8 cellular contexts compared by ENCODE assay signal in genomic region chr21:43703068-43703880, GRCh38. TPM values are rescaled to one million over a fixed set of nuclear protein-coding genes. Genes with fewer than 3 reads are reported as not detected.
DNase-seq lines count a peak whose midpoint lies in the region; ATAC-seq and TF ChIP-seq lines count a peak whose summit lies in the region.

No MANE protein-coding gene starts in this region.

- intact Hi-C loops in activated T-helper 2 cell treated with anti-CD3 and anti-CD28 coated beads, Interferon-gamma antibody, Interleukin-2, Interleukin-4, amounts not matched to agents 10 μg/mL and 5 μg/mL and 100 μg/mL, durations not matched to agents 14 hours and 24 hours and 36 hours (cut with micrococcal nuclease): no loop called here
- intact Hi-C loops in right cardiac atrium (cut with DNase I): no loop called here
- intact Hi-C loops in mammary epithelial cell (cut with micrococcal nuclease): no loop called here

- H3K4me3 Mint-ChIP-seq in activated T-helper 2 cell treated with anti-CD3 and anti-CD28 coated beads, Interferon-gamma antibody, Interleukin-2, Interleukin-4, amounts not matched to agents 10 μg/mL and 5 μg/mL and 100 μg/mL, durations not matched to agents 14 hours and 24 hours and 36 hours (ENCODE audit: low read depth): peak overlapping the region; percentile 35

- H3K9me3 Mint-ChIP-seq in activated T-helper 2 cell treated with anti-CD3 and anti-CD28 coated beads, Interferon-gamma antibody, Interleukin-2, Interleukin-4, amounts not matched to agents 10 μg/mL and 5 μg/mL and 100 μg/mL, durations not matched to agents 14 hours and 24 hours and 36 hours: no peaks in the 10 kb centered on the region

- peak; percentile 62 to 68 for ATAC-seq in right cardiac atrium
- ATAC-seq in GM21447 (IDR thresholded peaks at IDR 0.05; ENCODE audit: unreplicated experiment): no peak

- H3K4me1 Mint-ChIP-seq in activated T-helper 2 cell treated with anti-CD3 and anti-CD28 coated beads, Interferon-gamma antibody, Interleukin-2, Interleukin-4, amounts not matched to agents 10 μg/mL and 5 μg/mL and 100 μg/mL, durations not matched to agents 14 hours and 24 hours and 36 hours (ENCODE audit: low read depth): peaks cover 12% of the 10 kb centered on the region

- no peaks in the 10 kb centered on the region for H4K20me1 ChIP-seq in mammary epithelial cell (ENCODE audit: insufficient read depth, low read length)

- H3K27me3 ChIP-seq in HL-60 (ENCODE audit: insufficient read depth, poor library complexity, severe bottlenecking) (no peaks in the 10 kb centered on the region), right cardiac atrium (ENCODE audit: control insufficient read depth, insufficient read depth) (no peaks in the 10 kb centered on the region), mammary epithelial cell (ENCODE audit: insufficient read depth, low read length) (no peaks in the 10 kb centered on the region)

- peaks cover 4% of the 10 kb centered on the region for H3K36me3 Mint-ChIP-seq in activated T-helper 2 cell treated with anti-CD3 and anti-CD28 coated beads, Interferon-gamma antibody, Interleukin-2, Interleukin-4, amounts not matched to agents 10 μg/mL and 5 μg/mL and 100 μg/mL, durations not matched to agents 14 hours and 24 hours and 36 hours (ENCODE audit: low read depth)

- dilution Hi-C loops in mammary epithelial cell (cut with HindIII; ENCODE audit: low sequenced_read_pairs): no loop called here

- TF ChIP-seq CTCF in HL-60 (IDR thresholded peaks at IDR 0.05; ENCODE audit: insufficient read depth, low read length) (no peak), GM13977 (IDR thresholded peaks at IDR 0.05; ENCODE audit: extremely low read depth, insufficient read depth, missing control alignments) (no peak), mammary epithelial cell (conservative IDR thresholded peaks at IDR 0.05 in 1 of 2, IDR thresholded peaks at IDR 0.05 in 1 of 2; ENCODE audit: extremely low read depth in 1 of 2, insufficient read depth in 1 of 2, low read depth in 1 of 2, low read length in 2 of 2) (no peak)

- BruUV-seq in mammary epithelial cell (replicated peaks; lab: Mats Ljungman, UMichigan): no TSS peak

- H3K4me2 ChIP-seq in mammary epithelial cell (ENCODE audit: insufficient read depth, low read depth, low read length): no peak overlapping the region

- H3K36me3 ChIP-seq in mammary epithelial cell (ENCODE audit: insufficient read depth, low read length): no peaks in the 10 kb centered on the region

- no peaks in the 10 kb centered on the region for H3K79me2 ChIP-seq in mammary epithelial cell (ENCODE audit: insufficient read depth, low read length)

- H3K9me3 ChIP-seq in right cardiac atrium (ENCODE audit: control insufficient read depth, low read length) (no peaks in the 10 kb centered on the region), mammary epithelial cell (replicated peaks; ENCODE audit: insufficient read depth, low read length) (no peaks in the 10 kb centered on the region)

- H3K27ac ChIP-seq in HL-60 (replicated peaks) (peak overlapping the region; percentile 12; the same call in 1 of the 2 replicates), right cardiac atrium (ENCODE audit: low read length) (peak overlapping the region; percentile 55), mammary epithelial cell (ENCODE audit: insufficient read depth, low read depth, low read length) (no peak overlapping the region)

- DNase-seq in HL-60 (ENCODE audit: low read depth in 1 of 2, low spot score in 1 of 2): peak in 1 of 2 experiments; percentile 72
- no peak for DNase-seq in activated T-helper 2 cell treated with anti-CD3 and anti-CD28 coated beads, Interferon-gamma antibody, Interleukin-2, Interleukin-4, amounts not matched to agents 10 μg/mL and 5 μg/mL and 100 μg/mL, durations not matched to agents 14 hours and 24 hours and 36 hours (ENCODE audit: low spot score)
- DNase-seq in right cardiac atrium: peak; percentile 62 to 86 (median 81)
- peak; percentile 46 for DNase-seq in stimulated activated CD8-positive, alpha-beta memory T cell treated with anti-CD3 and anti-CD28 coated beads, Interleukin-4, amount 100 ng/mL, for 48 hours
- no peak for DNase-seq in NCI-H82 treated with DMSO at 0.1 percent for 48 hours (lab: John Stamatoyannopoulos, UW; ENCODE audit: unreplicated experiment)
- DNase-seq in GM13977 (ENCODE audit: low spot score): no peak
- no peak for DNase-seq in mammary epithelial cell

- H3K27ac Mint-ChIP-seq in activated T-helper 2 cell treated with anti-CD3 and anti-CD28 coated beads, Interferon-gamma antibody, Interleukin-2, Interleukin-4, amounts not matched to agents 10 μg/mL and 5 μg/mL and 100 μg/mL, durations not matched to agents 14 hours and 24 hours and 36 hours: no peak overlapping the region

- H2AFZ ChIP-seq in mammary epithelial cell (ENCODE audit: low read depth, low read length): no peak overlapping the region

- in situ Hi-C loops in GM13977 (cut with MboI; ENCODE audit: low pct_unique_long_range_greater_than_20kb, low sequenced_read_pairs, unreplicated experiment): no loop called here
- in situ Hi-C loops in mammary epithelial cell (cut with MboI; ENCODE audit: low sequenced_read_pairs in 2 of 2): loop anchor here in 1 of 2 donors (25.0 kb wide), 1 partner anchor 816 kb away; the partner anchor contains the start of genes NDUFV3 and WDR4

- peaks cover 8% of the 10 kb centered on the region for H3K4me1 ChIP-seq in right cardiac atrium (ENCODE audit: control insufficient read depth, insufficient read depth, low read length)
- no peaks in the 10 kb centered on the region for H3K4me1 ChIP-seq in mammary epithelial cell (ENCODE audit: insufficient read depth, low read length)

- no peak overlapping the region for H3K9ac ChIP-seq in mammary epithelial cell (ENCODE audit: insufficient read depth, low read length)

- H3K4me3 ChIP-seq in HL-60 (replicated peaks; ENCODE audit: insufficient read depth, low read length) (no peak overlapping the region), right cardiac atrium (ENCODE audit: low read length) (no peak overlapping the region), mammary epithelial cell (replicated peaks in 1 of 3; ENCODE audit: insufficient read depth in 1 of 3, low read depth in 2 of 3, low read length in 3 of 3) (no peak overlapping the region)

- H3K27me3 Mint-ChIP-seq in activated T-helper 2 cell treated with anti-CD3 and anti-CD28 coated beads, Interferon-gamma antibody, Interleukin-2, Interleukin-4, amounts not matched to agents 10 μg/mL and 5 μg/mL and 100 μg/mL, durations not matched to agents 14 hours and 24 hours and 36 hours (ENCODE audit: low read depth): no peaks in the 10 kb centered on the region

- 24% methylated on average over 27 of the region's 27 CpGs for WGBS in right cardiac atrium
- WGBS in mammary epithelial cell (ENCODE audit: low coverage, missing lambda C conversion rate): 80% methylated on average over 26 of the region's 27 CpGs

- CTCF ChIA-PET in mammary epithelial cell (lab: Charles Lee; ENCODE audit: low non-redundant PET): no interaction called here

RNA-seq across cellular contexts. Expression of gene PDXK, which starts 15.7 kb away (rescaled TPM):
- 124 and 136 TPM in 2 replicates for total RNA-seq in activated T-helper 2 cell treated with anti-CD3 and anti-CD28 coated beads, Interferon-gamma antibody, Interleukin-2, Interleukin-4, amounts not matched to agents 10 μg/mL and 5 μg/mL and 100 μg/mL, durations not matched to agents 14 hours and 24 hours and 36 hours
- total RNA-seq in right cardiac atrium: 100 to 1,000 TPM in 1 of 4 donors, 10 to 100 TPM in 3; 74.9 to 102 (median 83.5) TPM
- polyA plus RNA-seq in right cardiac atrium: 53.3 TPM
- 100 to 1,000 TPM in 1 of 2 donors, 10 to 100 TPM in 1; 51.5 to 152 TPM for total RNA-seq in mammary epithelial cell
- 217 TPM for polyA plus RNA-seq in mammary epithelial cell
- polyA minus RNA-seq in mammary epithelial cell: 129 TPM

RNA-seq across cellular contexts. Expression of gene RRP1B, which starts 43.9 kb away (rescaled TPM):
- 63.5 and 66.2 TPM in 2 replicates for total RNA-seq in activated T-helper 2 cell treated with anti-CD3 and anti-CD28 coated beads, Interferon-gamma antibody, Interleukin-2, Interleukin-4, amounts not matched to agents 10 μg/mL and 5 μg/mL and 100 μg/mL, durations not matched to agents 14 hours and 24 hours and 36 hours
- total RNA-seq in right cardiac atrium (10 to 100 TPM; 10.5 to 12.5 (median 11.5) TPM), mammary epithelial cell (10 to 100 TPM; 26.7 to 36.6 TPM)
- polyA plus RNA-seq in right cardiac atrium (4.7 TPM), mammary epithelial cell (21.4 TPM)
- polyA minus RNA-seq in mammary epithelial cell: 41.7 TPM

RNA-seq across cellular contexts. Expression of gene HSF2BP, which starts 44.0 kb away (rescaled TPM):
- total RNA-seq in activated T-helper 2 cell treated with anti-CD3 and anti-CD28 coated beads, Interferon-gamma antibody, Interleukin-2, Interleukin-4, amounts not matched to agents 10 μg/mL and 5 μg/mL and 100 μg/mL, durations not matched to agents 14 hours and 24 hours and 36 hours: 0.97 and 1.1 TPM in 2 replicates
- total RNA-seq in right cardiac atrium (under 1 TPM; 0.21 to 0.42 (median 0.38) TPM), mammary epithelial cell (1 to 10 TPM; 4.0 to 4.2 TPM)
- polyA plus RNA-seq in right cardiac atrium (0.18 TPM), mammary epithelial cell (3.0 TPM)
- polyA minus RNA-seq in mammary epithelial cell: 1.4 TPM

Comparison
In these comparisons a context has a peak if more than half of its experiments do, and no peak if none do; other contexts are left out.
1. DNase-seq: peak in right cardiac atrium (3 of 3) and stimulated activated CD8-positive, alpha-beta memory T cell treated with anti-CD3 and anti-CD28 coated beads, Interleukin-4, amount 100 ng/mL, for 48 hours (single experiment); none in activated T-helper 2 cell treated with anti-CD3 and anti-CD28 coated beads, Interferon-gamma antibody, Interleukin-2, Interleukin-4, amounts not matched to agents 10 μg/mL and 5 μg/mL and 100 μg/mL, durations not matched to agents 14 hours and 24 hours and 36 hours (single experiment), NCI-H82 treated with DMSO at 0.1 percent for 48 hours (single experiment), GM13977 (single experiment) and mammary epithelial cell (single experiment).